ENCODE assay signal across 8 cellular contexts in genomic region chr11:33257160-33257896, GRCh38. TPM values are rescaled to one million over a fixed set of nuclear protein-coding genes. Genes with fewer than 3 reads are reported as not detected.
DNase-seq lines count a peak whose midpoint lies in the region; ATAC-seq, FAIRE-seq and TF ChIP-seq lines count a peak whose summit lies in the region.

TSS of gene HIPK3 (plus strand) at chr11:33257381.

- peak; percentile 66 for TF ChIP-seq RAD21 in HepG2 (CRISPR knock-in tag; IDR thresholded peaks at IDR 0.05)

- POLR2A ChIA-PET in HepG2 (lab: Yijun Ruan, JAX): no interaction called here

- peak within 1 kb of the TSS; percentile 98 for H3K27ac ChIP-seq in HepG2 (ENCODE audit: extremely low read length, insufficient read depth, low read length)

- 0% methylated on average over 4 of the region's 85 CpGs for WGBS in HepG2 (ENCODE audit: low lambda C conversion rate)

- FAIRE-seq in HepG2 (lab: Jason Lieb, UNC): no peak

- peak within 1 kb of the TSS; percentile 72 for H3K4me2 ChIP-seq in HepG2 (ENCODE audit: low read depth, low read length)

- H3K9me3 Mint-ChIP-seq in dendritic cell treated with granulocyte-macrophage colony-stimulating factor and Interleukin-4, amounts not matched to agents 40 ng/mL and 50 ng/mL, for 4 days: peaks cover 6% of the 10 kb centered on the region

- peaks cover 28% of the 10 kb centered on the region for H4K20me1 ChIP-seq in HepG2 (ENCODE audit: insufficient read depth, low read length)

- peaks cover 47% of the 10 kb centered on the region for H3K4me1 Mint-ChIP-seq in dendritic cell treated with granulocyte-macrophage colony-stimulating factor and Interleukin-4, amounts not matched to agents 40 ng/mL and 50 ng/mL, for 4 days (ENCODE audit: low read depth)

- H3K4me3 Mint-ChIP-seq in dendritic cell treated with granulocyte-macrophage colony-stimulating factor and Interleukin-4, amounts not matched to agents 40 ng/mL and 50 ng/mL, for 4 days: peak within 1 kb of the TSS; percentile 88

- H3K9ac ChIP-seq in HepG2 (ENCODE audit: insufficient read depth, low read depth, low read length): peak within 1 kb of the TSS; percentile 99

- H2AFZ ChIP-seq in HepG2 (ENCODE audit: low read length): peak within 1 kb of the TSS; percentile 51

- H3K4me3 ChIP-seq in BE2C (ENCODE audit: low read depth, low read length): peak within 1 kb of the TSS; percentile 69
- peak within 1 kb of the TSS; percentile 98 to 100 (median 99) for H3K4me3 ChIP-seq in HepG2 (replicated peaks in 1 of 3; ENCODE audit: insufficient read depth in 1 of 3, low read depth in 2 of 3, low read length in 3 of 3)

- H3K4me1 ChIP-seq in BE2C (no peaks in the 10 kb centered on the region; the same call in 1 of the 2 replicates), HepG2 (ENCODE audit: insufficient read depth, low read length) (peaks cover 35% of the 10 kb centered on the region)

- H3K36me3 ChIP-seq in BE2C (no peaks in the 10 kb centered on the region), HepG2 (replicated peaks in 1 of 2; ENCODE audit: control insufficient read depth in 1 of 2, insufficient read depth in 2 of 2, low read length in 2 of 2) (no peaks in the 10 kb centered on the region)

- TF ChIP-seq CTCF in BE2C (IDR thresholded peaks at IDR 0.05; ENCODE audit: low read depth, low read length) (no peak), HepG2 (CRISPR knock-in tag; IDR thresholded peaks at IDR 0.05) (no peak; the same call in 1 of the 2 replicates)

- H3K27ac Mint-ChIP-seq in dendritic cell treated with granulocyte-macrophage colony-stimulating factor and Interleukin-4, amounts not matched to agents 40 ng/mL and 50 ng/mL, for 4 days: peak within 1 kb of the TSS; percentile 93

- H3K27me3 Mint-ChIP-seq in dendritic cell treated with granulocyte-macrophage colony-stimulating factor and Interleukin-4, amounts not matched to agents 40 ng/mL and 50 ng/mL, for 4 days: no peaks in the 10 kb centered on the region

- TF ChIP-seq EP300 in HepG2 (IDR thresholded peaks at IDR 0.05; ENCODE audit: low read depth in 2 of 2, low read length in 2 of 2) (no peak), HepG2 (CRISPR knock-in tag; IDR thresholded peaks at IDR 0.05; ENCODE audit: borderline replicate concordance) (no peak)

- intact Hi-C loops in dendritic cell treated with granulocyte-macrophage colony-stimulating factor and Interleukin-4, amounts not matched to agents 40 ng/mL and 50 ng/mL, for 4 days (cut with micrococcal nuclease): loop anchor here (5.0 kb wide), 2 partner anchors 45 to 65 kb away; no protein-coding TSS in a partner anchor
- intact Hi-C loops in HepG2 (cut with micrococcal nuclease; ENCODE audit: unreplicated experiment): loop anchor here (2.0 to 5.0 kb wide), 3 partner anchors 45 to 97 kb away; partner anchors contain the start of gene CSTF3

- CTCF ChIA-PET in HepG2 (lab: Yijun Ruan, JAX; ENCODE audit: low intra/inter-chr PET ratio, low total read pairs): interaction anchor here (1.6 kb wide), 1 partner anchor 72 kb away, joined by 5 read pairs; no protein-coding TSS in a partner anchor

- in situ Hi-C loops in HepG2 (cut with HindIII; ENCODE audit: extremely low pct_ligation_motif_present, low pct_unique_long_range_greater_than_20kb): no loop called here

- ATAC-seq in GM19043 (IDR thresholded peaks at IDR 0.05; ENCODE audit: low read depth, unreplicated experiment): peak; percentile 71
- peak; percentile 80 for ATAC-seq in HG03354 (IDR thresholded peaks at IDR 0.05; ENCODE audit: poor library complexity, severe bottlenecking, unreplicated experiment)
- ATAC-seq in HepG2: peak; percentile 87

- H3K36me3 Mint-ChIP-seq in dendritic cell treated with granulocyte-macrophage colony-stimulating factor and Interleukin-4, amounts not matched to agents 40 ng/mL and 50 ng/mL, for 4 days (ENCODE audit: low read depth): peaks cover 27% of the 10 kb centered on the region

- H3K27me3 ChIP-seq in BE2C (no peaks in the 10 kb centered on the region), HepG2 (ENCODE audit: control insufficient read depth in 1 of 2, insufficient read depth in 2 of 2, low read length in 2 of 2) (no peaks in the 10 kb centered on the region; a peak in 2 of 5 replicates)

- BruUV-seq in HepG2 (replicated peaks; lab: Mats Ljungman, UMichigan): no TSS peak

- H3K9me3 ChIP-seq in BE2C (no peaks in the 10 kb centered on the region), HepG2 (ENCODE audit: low read length) (no peaks in the 10 kb centered on the region)

- TF ChIP-seq POLR2A in HepG2 (IDR thresholded peaks at IDR 0.05; ENCODE audit: insufficient read depth in 1 of 2, low read depth in 2 of 2, low read length in 2 of 2): peak; percentile 65 to 66

- peaks cover 39% of the 10 kb centered on the region for H3K79me2 ChIP-seq in HepG2 (ENCODE audit: insufficient read depth, low read length)

- DNase-seq in BE2C (peak; percentile 79), NCI-H446 treated with DMSO at 0.1 percent for 48 hours (lab: John Stamatoyannopoulos, UW) (peak; percentile 63), HepG2 (ENCODE audit: low spot score) (peak; percentile 41)
- DNase-seq in activated CD4-positive, alpha-beta T cell treated with anti-CD3 and anti-CD28 coated beads, Interleukin-2, amount 50 U/mL, for 24 hours (ENCODE audit: low read depth in 1 of 2, low spot score in 1 of 2): peak; percentile 46 to 58
- DNase-seq in stimulated activated CD4-positive, alpha-beta T cell treated with anti-CD3 and anti-CD28 coated beads, Interleukin-2, amount 100 ng/mL, for 48 hours: peak; percentile 67 to 72

TF ChIP-seq in HepG2, 621 proteins besides CTCF, POLR2A, EP300 and RAD21 (continues in another document):
- TF ChIP-seq ZNF567 (CRISPR knock-in tag; IDR thresholded peaks at IDR 0.05; ENCODE audit: borderline replicate concordance) (no peak), ZSCAN31 (CRISPR knock-in tag; IDR thresholded peaks at IDR 0.05; ENCODE audit: low read depth) (peak; percentile 74; the same call in 1 of the 2 replicates), ZNF879 (CRISPR knock-in tag; IDR thresholded peaks at IDR 0.05) (no peak), ZFX (CRISPR knock-in tag; IDR thresholded peaks at IDR 0.05; ENCODE audit: low read depth) (peak; percentile 67; the same call in 1 of the 2 replicates), ZC3H4 (CRISPR knock-in tag; IDR thresholded peaks at IDR 0.05; ENCODE audit: borderline replicate concordance) (0 out of 2 replicates have a peak, but pooled peaks have one; percentile 52), ZNF737 (CRISPR knock-in tag; IDR thresholded peaks at IDR 0.05; ENCODE audit: borderline replicate concordance) (no peak), KMT2A (CRISPR knock-in tag; IDR thresholded peaks at IDR 0.05) (no peak; the same call in 1 of the 2 replicates), ZNF768 (CRISPR knock-in tag; IDR thresholded peaks at IDR 0.05) (peak; percentile 36; the same call in 1 of the 2 replicates), JARID2 (CRISPR knock-in tag; IDR thresholded peaks at IDR 0.05; ENCODE audit: insufficient replicate concordance) (no peak), SRSF1 (optimal IDR thresholded peaks at IDR 0.05; ENCODE audit: low read depth, low read length) (no peak), ARID2 (CRISPR knock-in tag; IDR thresholded peaks at IDR 0.05; ENCODE audit: borderline replicate concordance) (peak; percentile 27; the same call in 1 of the 2 replicates), ZNF784 (CRISPR knock-in tag; IDR thresholded peaks at IDR 0.05; ENCODE audit: borderline replicate concordance) (peak; percentile 39; the same call in 1 of the 2 replicates), EED (CRISPR knock-in tag; IDR thresholded peaks at IDR 0.05) (peak; percentile 38; the same call in 1 of the 2 replicates), HCFC1 (IDR thresholded peaks at IDR 0.05; ENCODE audit: low read depth, low read length) (no peak), FOSL1 (CRISPR knock-in tag; IDR thresholded peaks at IDR 0.05; ENCODE audit: borderline replicate concordance) (no peak), MAF1 (CRISPR knock-in tag; IDR thresholded peaks at IDR 0.05; ENCODE audit: borderline replicate concordance) (0 out of 2 replicates have a peak, but pooled peaks have one; percentile 35), ZNF12 (CRISPR knock-in tag; IDR thresholded peaks at IDR 0.05) (no peak), ZNF629 (CRISPR knock-in tag; conservative IDR thresholded peaks at IDR 0.05) (no peak), ZNF451 (CRISPR knock-in tag; IDR thresholded peaks at IDR 0.05) (peak; percentile 19; the same call in 1 of the 2 replicates)

RNA-seq across cellular contexts. Expression of gene HIPK3, which starts in this region (rescaled TPM):
- polyA plus RNA-seq in BE2C (2012; ENCODE audit: insufficient read depth, insufficient read length, low read depth): 2.0 TPM
- total RNA-seq in HepG2 (2016; rRNA removed; fragmentation: Illumina TruSeq; extraction: Trizol): 39.8 and 44.3 TPM in 2 replicates
- total RNA-seq in HepG2 (2016; cell fraction: cytosol; rRNA removed; fragmentation: Illumina TruSeq; extraction: Trizol; ENCODE audit: low read depth): 246 and 276 TPM in 2 replicates
- total RNA-seq in HepG2 (2016; cell fraction: insoluble cytoplasmic fraction; rRNA removed; fragmentation: Illumina TruSeq; extraction: Trizol): 37.6 and 42.6 TPM in 2 replicates
- 125 and 146 TPM in 2 replicates for total RNA-seq in HepG2 (2016; cell fraction: membrane; rRNA removed; fragmentation: Illumina TruSeq; extraction: Trizol)
- 22.4 and 25.3 TPM in 2 replicates for total RNA-seq in HepG2 (2016; cell fraction: nucleus; rRNA removed; fragmentation: Illumina TruSeq; extraction: Trizol)
- 18.2 and 20.5 TPM in 2 replicates for polyA plus RNA-seq in HepG2 (2011; rRNA removed)
- polyA plus RNA-seq in HepG2 (2011; cell fraction: cytosol; rRNA removed): 9.4 and 14.2 TPM in 2 replicates
- polyA plus RNA-seq in HepG2 (2011; cell fraction: nucleus; rRNA removed): 12.6 TPM in 2 replicates
- 14.7 and 16.7 TPM in 2 replicates for polyA plus RNA-seq in HepG2 (2012)
- 0.45 and 0.57 TPM in 2 replicates for polyA plus RNA-seq in HepG2 (2016; cell fraction: cytosol; fragmentation: Illumina TruSeq; extraction: Trizol; ENCODE audit: low read depth)
- 20.1 and 22.2 TPM in 2 replicates for polyA plus RNA-seq in HepG2 (2016; cell fraction: insoluble cytoplasmic fraction; fragmentation: Illumina TruSeq; extraction: Trizol; ENCODE audit: low read depth)
- polyA plus RNA-seq in HepG2 (2016; cell fraction: membrane; fragmentation: Illumina TruSeq; extraction: Trizol; ENCODE audit: low read depth): 3.7 and 4.1 TPM in 2 replicates
- 19.0 and 19.1 TPM in 2 replicates for polyA plus RNA-seq in HepG2 (2016; cell fraction: nucleus; fragmentation: Illumina TruSeq; extraction: Trizol; ENCODE audit: insufficient read depth, low read depth)
- 44.7 and 93.7 TPM in 2 replicates for polyA minus RNA-seq in HepG2 (2011; rRNA and poly(A)+ RNA removed; ENCODE audit: low replicate concordance)
- 51.6 and 72.1 TPM in 2 replicates for polyA minus RNA-seq in HepG2 (2011; cell fraction: cytosol; rRNA and poly(A)+ RNA removed)
- 40.9 and 51.1 TPM in 2 replicates for polyA minus RNA-seq in HepG2 (2011; cell fraction: nucleus; rRNA and poly(A)+ RNA removed)

Comparison
In these comparisons a context has a peak if more than half of its experiments do, and no peak if none do; other contexts are left out.
1. Peak in every context shown above with its lines: DNase-seq, ATAC-seq, H3K4me3 ChIP-seq and H3K27ac ChIP-seq.